Comparison of ENCODE assay signal across 8 cellular contexts in genomic region chr19:16571689-16572331, GRCh38. TPM values are rescaled to one million over a fixed set of nuclear protein-coding genes. Genes with fewer than 3 reads are reported as not detected.
DNase-seq lines count a peak whose midpoint lies in the region; ATAC-seq lines count a peak whose summit lies in the region.

No MANE protein-coding gene starts in this region.

- peak overlapping the region; percentile 80 to 98 (median 84) for H3K4me3 Mint-ChIP-seq in CD4-positive, CD25-positive, alpha-beta regulatory T cell
- peak overlapping the region; percentile 87 for H3K4me3 Mint-ChIP-seq in activated CD4-positive, alpha-beta memory T cell treated with anti-CD3 and anti-CD28 coated beads, Interleukin-2, amount 10 ng/mL, durations not matched to agents 7 days and 5 days

- H3K36me3 ChIP-seq in CD4-positive, CD25-positive, alpha-beta regulatory T cell (ENCODE audit: control insufficient read depth, insufficient read depth, low read length), result peaks cover 25% of the 10 kb centered on the region

- H3K9me3 Mint-ChIP-seq in CD4-positive, CD25-positive, alpha-beta regulatory T cell, result no peaks in the 10 kb centered on the region
- no peaks in the 10 kb centered on the region for H3K9me3 Mint-ChIP-seq in activated CD4-positive, alpha-beta memory T cell treated with anti-CD3 and anti-CD28 coated beads, Interleukin-2, amount 10 ng/mL, durations not matched to agents 7 days and 5 days

- peaks cover 15% of the 10 kb centered on the region for H3K36me3 Mint-ChIP-seq in CD4-positive, CD25-positive, alpha-beta regulatory T cell
- peaks cover 62% of the 10 kb centered on the region for H3K36me3 Mint-ChIP-seq in activated CD4-positive, alpha-beta memory T cell treated with anti-CD3 and anti-CD28 coated beads, Interleukin-2, amount 10 ng/mL, durations not matched to agents 7 days and 5 days (ENCODE audit: low read depth)

- peak; percentile 21 to 30 for ATAC-seq in CD4-positive, CD25-positive, alpha-beta regulatory T cell (ENCODE audit: low read depth in 2 of 2)
- ATAC-seq in GM19324 (IDR thresholded peaks at IDR 0.05; ENCODE audit: low FRiP score, unreplicated experiment), result peak; percentile 31
- peak; percentile 30 for ATAC-seq in HG03520 (IDR thresholded peaks at IDR 0.05; ENCODE audit: unreplicated experiment)

- H3K27ac ChIP-seq in CD4-positive, CD25-positive, alpha-beta regulatory T cell (ENCODE audit: insufficient read depth, low read length, poor library complexity, severe bottlenecking), result peak overlapping the region; percentile 81

- H3K27me3 Mint-ChIP-seq in CD4-positive, CD25-positive, alpha-beta regulatory T cell, result no peaks in the 10 kb centered on the region
- H3K27me3 Mint-ChIP-seq in activated CD4-positive, alpha-beta memory T cell treated with anti-CD3 and anti-CD28 coated beads, Interleukin-2, amount 10 ng/mL, durations not matched to agents 7 days and 5 days, result no peaks in the 10 kb centered on the region

- CTCF ChIA-PET in activated CD4-positive, alpha-beta memory T cell treated with anti-CD3 and anti-CD28 coated beads, Interleukin-2, amount 10 ng/mL, durations not matched to agents 7 days and 5 days (lab: Charles Lee), result no interaction called here

- POLR2A ChIA-PET in activated CD4-positive, alpha-beta memory T cell treated with anti-CD3 and anti-CD28 coated beads, Interleukin-2, amount 10 ng/mL, durations not matched to agents 7 days and 5 days (lab: Charles Lee), result interaction anchor here (0.6 to 3.4 kb wide), 9 partner anchors 13 to 88 kb away, joined by 3 to 32 read pairs (median 6); partner anchors contain the start of genes MED26, SMIM7 and TMEM38A

- H3K4me1 Mint-ChIP-seq in CD4-positive, CD25-positive, alpha-beta regulatory T cell, result peaks cover 0 to 82% (median 32%) of the 10 kb centered on the region in 4 donors
- peaks cover 73% of the 10 kb centered on the region for H3K4me1 Mint-ChIP-seq in activated CD4-positive, alpha-beta memory T cell treated with anti-CD3 and anti-CD28 coated beads, Interleukin-2, amount 10 ng/mL, durations not matched to agents 7 days and 5 days

- peaks cover 57% of the 10 kb centered on the region for H3K4me1 ChIP-seq in CD4-positive, CD25-positive, alpha-beta regulatory T cell (ENCODE audit: control insufficient read depth, insufficient read depth, low read length, poor library complexity, severe bottlenecking)

- no peaks in the 10 kb centered on the region for H3K27me3 ChIP-seq in CD4-positive, CD25-positive, alpha-beta regulatory T cell (ENCODE audit: control insufficient read depth, insufficient read depth, low read length)

- peak in 2 of 3 donors; percentile 57 to 67 for DNase-seq in CD4-positive, CD25-positive, alpha-beta regulatory T cell
- DNase-seq in activated CD4-positive, alpha-beta memory T cell treated with anti-CD3 and anti-CD28 coated beads, Interleukin-2, amount 10 ng/mL, durations not matched to agents 7 days and 5 days, result peak; percentile 61
- DNase-seq in germinal center (ENCODE audit: low spot score), result peak; percentile 47
- peak; percentile 32 for DNase-seq in retina
- no peak for DNase-seq in NCI-H2107 treated with DMSO at 0.1 percent for 48 hours (lab: John Stamatoyannopoulos, UW; ENCODE audit: unreplicated experiment)
- DNase-seq in NCI-H1694 treated with DMSO at 0.1 percent for 48 hours (lab: John Stamatoyannopoulos, UW), result no peak

- H3K27ac Mint-ChIP-seq in CD4-positive, CD25-positive, alpha-beta regulatory T cell, result peak overlapping the region; percentile 5 to 100 (median 90)
- H3K27ac Mint-ChIP-seq in activated CD4-positive, alpha-beta memory T cell treated with anti-CD3 and anti-CD28 coated beads, Interleukin-2, amount 10 ng/mL, durations not matched to agents 7 days and 5 days, result peak overlapping the region; percentile 83

- peak overlapping the region; percentile 70 for H3K4me3 ChIP-seq in CD4-positive, CD25-positive, alpha-beta regulatory T cell (ENCODE audit: low read depth, low read length)

- H3K9me3 ChIP-seq in CD4-positive, CD25-positive, alpha-beta regulatory T cell (ENCODE audit: control insufficient read depth in 2 of 2, low read length in 2 of 2), result no peaks in the 10 kb centered on the region

RNA-seq across cellular contexts. Expression of gene SLC35E1, which starts 0.4 kb away (rescaled TPM):
- 93.1 TPM for total RNA-seq in CD4-positive, CD25-positive, alpha-beta regulatory T cell
- 10 to 100 TPM; 19.0 to 28.5 (median 24.6) TPM for polyA plus RNA-seq in CD4-positive, CD25-positive, alpha-beta regulatory T cell
- total RNA-seq in activated CD4-positive, alpha-beta memory T cell treated with anti-CD3 and anti-CD28 coated beads, Interleukin-2, amount 10 ng/mL, durations not matched to agents 7 days and 5 days, result 10 to 100 TPM; 57.3 to 57.7 TPM

RNA-seq across cellular contexts. Expression of gene CHERP, which starts 29.6 kb away (rescaled TPM):
- total RNA-seq in CD4-positive, CD25-positive, alpha-beta regulatory T cell, result 57.2 TPM
- polyA plus RNA-seq in CD4-positive, CD25-positive, alpha-beta regulatory T cell, result 10 to 100 TPM in 1 of 4 donors, 1 to 10 TPM in 3; 4.8 to 13.7 (median 8.4) TPM
- total RNA-seq in activated CD4-positive, alpha-beta memory T cell treated with anti-CD3 and anti-CD28 coated beads, Interleukin-2, amount 10 ng/mL, durations not matched to agents 7 days and 5 days, result 10 to 100 TPM; 50.8 to 53.6 TPM

RNA-seq across cellular contexts. Expression of gene MED26, which starts 56.2 kb away (rescaled TPM):
- total RNA-seq in CD4-positive, CD25-positive, alpha-beta regulatory T cell, result 62.5 TPM
- 1 to 10 TPM; 2.9 to 4.6 (median 3.9) TPM for polyA plus RNA-seq in CD4-positive, CD25-positive, alpha-beta regulatory T cell
- 10 to 100 TPM; 15.5 to 15.9 TPM for total RNA-seq in activated CD4-positive, alpha-beta memory T cell treated with anti-CD3 and anti-CD28 coated beads, Interleukin-2, amount 10 ng/mL, durations not matched to agents 7 days and 5 days

Comparison
In these comparisons a context has a peak if more than half of its experiments do, and no peak if none do; other contexts are left out.
1. DNase-seq: peak in CD4-positive, CD25-positive, alpha-beta regulatory T cell (2 of 3), activated CD4-positive, alpha-beta memory T cell treated with anti-CD3 and anti-CD28 coated beads, Interleukin-2, amount 10 ng/mL, durations not matched to agents 7 days and 5 days (single experiment), germinal center (single experiment) and retina (single experiment); none in NCI-H2107 treated with DMSO at 0.1 percent for 48 hours (single experiment) and NCI-H1694 treated with DMSO at 0.1 percent for 48 hours (single experiment).
2. Peak in every context shown above with its lines, with median percentiles within 50 percentile points of each other: ATAC-seq.